ENCODE assay signal across 1 cellular context in the genomic region with DNA sequence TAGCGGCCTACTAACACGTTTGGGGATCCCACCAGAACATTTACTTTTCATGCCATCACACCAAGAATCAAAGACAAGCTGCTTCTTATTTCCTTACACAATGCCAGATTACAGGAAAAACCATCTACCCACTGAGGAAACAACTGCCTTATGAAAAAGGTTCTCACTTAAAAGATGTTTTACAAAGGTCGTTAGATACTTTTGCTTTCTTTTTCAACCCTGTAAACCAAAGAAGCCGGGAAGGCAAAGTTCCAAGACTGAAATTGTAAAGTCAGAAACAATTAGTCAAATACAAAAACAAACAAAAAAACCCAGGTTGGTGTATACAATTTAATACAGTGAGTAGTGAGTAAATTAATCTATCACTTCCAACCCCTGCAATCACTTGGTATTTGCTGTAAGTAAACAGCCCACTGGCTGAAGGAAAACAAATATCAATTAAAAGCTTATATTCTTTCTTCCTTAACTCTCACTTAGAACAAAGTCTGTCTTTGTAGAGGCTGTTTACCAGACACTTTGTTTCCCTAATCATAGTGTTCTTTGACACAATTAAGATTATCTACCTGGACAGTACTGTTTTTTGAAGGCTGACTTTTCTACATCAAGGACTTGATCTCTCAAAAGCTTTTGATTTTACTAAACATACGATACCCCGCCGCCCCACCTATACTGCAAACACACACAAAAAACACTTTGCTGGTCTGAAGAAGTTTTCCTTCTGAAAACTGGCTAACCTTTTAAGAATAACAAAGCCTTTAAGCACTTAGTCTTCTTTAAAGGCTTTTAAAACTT.
TF ChIP-seq lines count a peak whose summit lies in the region.

No MANE protein-coding gene starts in this region.

TF ChIP-seq in GM12878, 131 proteins besides CTCF, POLR2A, EP300 and RAD21 (continued from another document):
- TF ChIP-seq, protein P1, sequence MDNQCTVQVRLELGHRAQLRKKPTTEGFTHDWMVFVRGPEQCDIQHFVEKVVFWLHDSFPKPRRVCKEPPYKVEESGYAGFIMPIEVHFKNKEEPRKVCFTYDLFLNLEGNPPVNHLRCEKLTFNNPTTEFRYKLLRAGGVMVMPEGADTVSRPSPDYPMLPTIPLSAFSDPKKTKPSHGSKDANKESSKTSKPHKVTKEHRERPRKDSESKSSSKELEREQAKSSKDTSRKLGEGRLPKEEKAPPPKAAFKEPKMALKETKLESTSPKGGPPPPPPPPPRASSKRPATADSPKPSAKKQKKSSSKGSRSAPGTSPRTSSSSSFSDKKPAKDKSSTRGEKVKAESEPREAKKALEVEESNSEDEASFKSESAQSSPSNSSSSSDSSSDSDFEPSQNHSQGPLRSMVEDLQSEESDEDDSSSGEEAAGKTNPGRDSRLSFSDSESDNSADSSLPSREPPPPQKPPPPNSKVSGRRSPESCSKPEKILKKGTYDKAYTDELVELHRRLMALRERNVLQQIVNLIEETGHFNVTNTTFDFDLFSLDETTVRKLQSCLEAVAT (IDR thresholded peaks at IDR 0.05) = 0 out of 2 replicates have a peak, but pooled peaks have one; percentile 17
